24 cellular contexts compared by ENCODE assay signal in the genomic region with DNA sequence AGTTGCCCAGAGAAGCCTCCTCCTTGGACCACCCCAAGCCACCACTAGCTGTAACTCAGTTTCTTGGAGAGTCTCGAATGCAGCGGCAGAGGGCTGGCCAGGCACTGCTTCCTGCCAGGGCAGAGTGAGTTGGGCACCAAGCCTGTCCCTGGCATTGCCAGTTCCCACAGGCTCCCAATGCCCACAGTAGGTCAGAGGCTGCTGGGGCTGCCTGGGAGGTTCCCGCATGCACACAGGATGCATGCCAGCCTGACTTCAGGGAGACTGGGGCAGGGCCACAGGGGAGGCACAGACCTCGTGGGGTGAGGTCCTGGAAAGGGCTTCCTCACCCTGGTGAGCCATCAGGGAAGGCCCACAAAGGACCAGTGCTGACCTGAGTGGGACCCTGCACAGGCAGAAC.
"Had no signal": no experiment of that assay in that cellular context is flagged by ENCODE, and none has a peak within 500 bp of the region (broad histone marks: within the 10 kb centered on the region; RNA-seq: fewer than 3 reads in every experiment).

No MANE protein-coding gene starts in this region.

- H3K4me3 ChIP-seq: testis, transverse colon, vagina had no signal

- H3K27ac Mint-ChIP-seq: activated naive CD4-positive, alpha-beta T cell treated with anti-CD3 and anti-CD28 coated beads, Interleukin-2, amount 50 U/mL, for 72 hours; activated T-cell treated with anti-CD3 and anti-CD28 coated beads, Interleukin-2, amount 50 U/mL, for 72 hours; nephron progenitor cell; progenitor cell of endocrine pancreas had no signal

- H3K4me1 ChIP-seq: testis, transverse colon, vagina had no signal

- H3K9me3 ChIP-seq: testis, transverse colon, vagina had no signal

- H3K36me3 Mint-ChIP-seq: activated naive CD4-positive, alpha-beta T cell treated with anti-CD3 and anti-CD28 coated beads, Interleukin-2, amount 50 U/mL, for 72 hours had no signal

- FAIRE-seq: bronchial epithelial cell, colon, endometrium, frontal cortex had no signal

- ATAC-seq: activated naive CD4-positive, alpha-beta T cell treated with anti-CD3 and anti-CD28 coated beads, Interleukin-2, amount 50 U/mL, for 72 hours; activated T-cell treated with anti-CD3 and anti-CD28 coated beads, Interleukin-2, amount 50 U/mL, for 72 hours; left ventricle myocardium superior had no signal

- H3K27me3 ChIP-seq: neutrophil, testis, transverse colon, vagina had no signal

- H3K27me3 Mint-ChIP-seq: central memory CD8-positive, alpha-beta T cell; progenitor cell of endocrine pancreas had no signal

- H3K4me1 Mint-ChIP-seq: central memory CD8-positive, alpha-beta T cell; nephron progenitor cell had no signal

- H3K4me3 Mint-ChIP-seq: activated T-cell treated with anti-CD3 and anti-CD28 coated beads, Interleukin-2, amount 50 U/mL, for 72 hours; central memory CD8-positive, alpha-beta T cell; nephron progenitor cell had no signal

- H3K27ac ChIP-seq: epithelial cell of prostate, neutrophil, testis, transverse colon, vagina, VCaP had no signal

- DNase-seq: activated CD4-positive, alpha-beta T cell treated with anti-CD3 and anti-CD28 coated beads for 4 hours; activated CD4-positive, alpha-beta T cell treated with anti-CD3 and anti-CD28 coated beads, Interleukin-2, amount 50 U/mL, for 4 hours; activated naive CD4-positive, alpha-beta T cell; activated T-cell treated with anti-CD3 and anti-CD28 coated beads for 4 hours; activated T-cell treated with anti-CD3 and anti-CD28 coated beads, Interleukin-2, amount 50 U/mL, for 72 hours; effector CD8-positive, alpha-beta T cell; left ventricle myocardium superior; mammary epithelial cell; nephron progenitor cell; stimulated activated CD4-positive, alpha-beta T cell treated with anti-CD3 and anti-CD28 coated beads, Interleukin-2, amount 100 ng/mL, for 48 hours; stimulated activated naive CD4-positive, alpha-beta T cell treated with Interleukin-2 at 50 U/mL for 16 hours; transverse colon had no signal

- H3K36me3 ChIP-seq: neutrophil, transverse colon, vagina had no signal
